In the genomic region with DNA sequence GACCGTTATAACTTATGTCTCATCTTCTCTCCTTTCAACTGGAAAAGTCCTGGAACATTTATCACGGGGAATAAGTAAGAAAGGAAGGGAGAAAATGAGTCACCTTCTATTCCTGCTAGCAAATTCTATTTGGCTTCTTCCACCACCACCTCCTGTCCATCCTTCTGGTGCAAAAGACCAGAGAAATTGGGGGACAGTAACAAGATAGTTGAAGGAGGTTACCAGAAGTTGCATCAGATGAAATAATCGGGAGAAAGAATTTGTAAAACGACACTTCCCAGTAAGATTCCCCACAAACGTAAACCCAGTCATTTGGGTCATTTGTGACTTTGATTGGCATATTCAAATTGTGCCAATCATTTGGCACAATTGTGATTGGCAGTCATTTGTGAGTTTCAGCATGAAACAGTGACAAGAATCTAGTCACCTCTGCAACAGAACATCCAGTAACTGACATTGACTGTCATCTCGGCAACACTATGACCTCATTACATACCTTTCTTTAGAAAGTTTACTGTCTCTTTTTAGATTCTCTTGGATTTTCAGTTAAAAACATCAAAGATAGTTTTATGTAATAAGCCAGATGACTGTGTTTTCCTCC, we compare ENCODE assay signal across 1 cellular context.
TF ChIP-seq lines count a peak whose summit lies in the region.

No MANE protein-coding gene starts in this region.

TF ChIP-seq in K562, 482 proteins besides CTCF, POLR2A, EP300 and RAD21 (continued from another document and continues in another):
- peak; percentile 92 for TF ChIP-seq FOSL1 (tag; conservative IDR thresholded peaks at IDR 0.05)
- TF ChIP-seq, protein P1, sequence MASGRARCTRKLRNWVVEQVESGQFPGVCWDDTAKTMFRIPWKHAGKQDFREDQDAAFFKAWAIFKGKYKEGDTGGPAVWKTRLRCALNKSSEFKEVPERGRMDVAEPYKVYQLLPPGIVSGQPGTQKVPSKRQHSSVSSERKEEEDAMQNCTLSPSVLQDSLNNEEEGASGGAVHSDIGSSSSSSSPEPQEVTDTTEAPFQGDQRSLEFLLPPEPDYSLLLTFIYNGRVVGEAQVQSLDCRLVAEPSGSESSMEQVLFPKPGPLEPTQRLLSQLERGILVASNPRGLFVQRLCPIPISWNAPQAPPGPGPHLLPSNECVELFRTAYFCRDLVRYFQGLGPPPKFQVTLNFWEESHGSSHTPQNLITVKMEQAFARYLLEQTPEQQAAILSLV (tag; IDR thresholded peaks at IDR 0.05), result peak; percentile 94
- TF ChIP-seq SMARCA4 (IDR thresholded peaks at IDR 0.05), result peak; percentile 92
- no peak for TF ChIP-seq SMARCA5 (IDR thresholded peaks at IDR 0.05)
- peak; percentile 64 for TF ChIP-seq BRD4 (IDR thresholded peaks at IDR 0.05)
- 0 out of 2 replicates have a peak, but pooled peaks have one; percentile 52 for TF ChIP-seq TEAD2 (tag; IDR thresholded peaks at IDR 0.05)
- no peak for TF ChIP-seq TBP (optimal IDR thresholded peaks at IDR 0.05; ENCODE audit: low read depth, low read length)
- TF ChIP-seq TEAD4 (IDR thresholded peaks at IDR 0.05; ENCODE audit: low read length), result peak; percentile 39; the same call in 1 of the 2 replicates
- no peak for TF ChIP-seq TEAD4 (CRISPR knock-in tag; IDR thresholded peaks at IDR 0.05; ENCODE audit: borderline replicate concordance)
- TF ChIP-seq SMAD4 (CRISPR knock-in tag; conservative IDR thresholded peaks at IDR 0.05), result peak; percentile 81; the same call in 1 of the 2 replicates
- no peak for TF ChIP-seq BMI1 (IDR thresholded peaks at IDR 0.05; ENCODE audit: low read length)
- TF ChIP-seq NCOA6 (IDR thresholded peaks at IDR 0.05), result no peak
- no peak for TF ChIP-seq GTF2F1 (IDR thresholded peaks at IDR 0.05; ENCODE audit: low read depth, low read length)
- no peak for TF ChIP-seq SNAPC5 (CRISPR knock-in tag; IDR thresholded peaks at IDR 0.05)
- TF ChIP-seq NCOA2 (IDR thresholded peaks at IDR 0.05; ENCODE audit: partially characterized antibody in 2 of 2), result no peak
- TF ChIP-seq LEF1 (IDR thresholded peaks at IDR 0.05), result peak; percentile 59; the same call in 1 of the 2 replicates
- TF ChIP-seq RB1 (IDR thresholded peaks at IDR 0.05; ENCODE audit: low read depth), result no peak
- no peak for TF ChIP-seq XRCC5 (IDR thresholded peaks at IDR 0.05; ENCODE audit: low read depth, low read length)
- no peak for TF ChIP-seq LARP7 (IDR thresholded peaks at IDR 0.05)
- TF ChIP-seq ZFP36 (IDR thresholded peaks at IDR 0.05; ENCODE audit: low read depth, low read length, partially characterized antibody), result no peak
- TF ChIP-seq RCOR1 (IDR thresholded peaks at IDR 0.05; ENCODE audit: borderline replicate concordance in 1 of 2, low read depth in 2 of 2, low read length in 2 of 2), result peak in 1 of 2 experiments; percentile 70; a peak in 1 of 4 replicates
- TF ChIP-seq MTA3 (IDR thresholded peaks at IDR 0.05; ENCODE audit: borderline replicate concordance), result peak; percentile 89; the same call in 1 of the 2 replicates
- TF ChIP-seq JUN (IDR thresholded peaks at IDR 0.05; ENCODE audit: borderline replicate concordance, low read depth, low read length), result peak; percentile 49; the same call in 1 of the 2 replicates
- TF ChIP-seq JUN (CRISPR knock-in tag; IDR thresholded peaks at IDR 0.05; ENCODE audit: borderline replicate concordance), result no peak
- peak; percentile 62 for TF ChIP-seq MYC (IDR thresholded peaks at IDR 0.05; ENCODE audit: low read depth, low read length)
- no peak for TF ChIP-seq MYC (CRISPR knock-in tag; IDR thresholded peaks at IDR 0.05; ENCODE audit: borderline replicate concordance, low read depth)
- no peak for TF ChIP-seq EHMT2 (IDR thresholded peaks at IDR 0.05)
- 0 out of 2 replicates have a peak, but pooled peaks have one; percentile 3 for TF ChIP-seq DEAF1 (CRISPR knock-in tag; IDR thresholded peaks at IDR 0.05)
- TF ChIP-seq CEBPB (tag; IDR thresholded peaks at IDR 0.05), result peak; percentile 86
- TF ChIP-seq RNF219 (CRISPR knock-in tag; IDR thresholded peaks at IDR 0.05), result no peak
- TF ChIP-seq ZNF830 (CRISPR knock-in tag; IDR thresholded peaks at IDR 0.05), result 0 out of 2 replicates have a peak, but pooled peaks have one; percentile 18
- no peak for TF ChIP-seq ZNF3 (CRISPR knock-in tag; IDR thresholded peaks at IDR 0.05)
- peak; percentile 86 for TF ChIP-seq ZEB2 (IDR thresholded peaks at IDR 0.05)
- no peak for TF ChIP-seq ID3 (CRISPR knock-in tag; IDR thresholded peaks at IDR 0.05)
- peak; percentile 57; the same call in 1 of the 2 replicates for TF ChIP-seq ID3 (tag; IDR thresholded peaks at IDR 0.05)
- 0 out of 2 replicates have a peak, but pooled peaks have one; percentile 75 for TF ChIP-seq MTA1 (IDR thresholded peaks at IDR 0.05; ENCODE audit: borderline replicate concordance)
- 0 out of 2 replicates have a peak, but pooled peaks have one; percentile 25 for TF ChIP-seq NR2C2 (CRISPR knock-in tag; IDR thresholded peaks at IDR 0.05)
- TF ChIP-seq NR2C2 (tag; IDR thresholded peaks at IDR 0.05), result peak; percentile 66
- no peak for TF ChIP-seq TGIF2 (CRISPR knock-in tag; IDR thresholded peaks at IDR 0.05)
- no peak for TF ChIP-seq PHB2 (IDR thresholded peaks at IDR 0.05; ENCODE audit: low read depth)
- no peak for TF ChIP-seq SMARCB1 (IDR thresholded peaks at IDR 0.05; ENCODE audit: insufficient read length, low read depth)
- TF ChIP-seq, protein P2, sequence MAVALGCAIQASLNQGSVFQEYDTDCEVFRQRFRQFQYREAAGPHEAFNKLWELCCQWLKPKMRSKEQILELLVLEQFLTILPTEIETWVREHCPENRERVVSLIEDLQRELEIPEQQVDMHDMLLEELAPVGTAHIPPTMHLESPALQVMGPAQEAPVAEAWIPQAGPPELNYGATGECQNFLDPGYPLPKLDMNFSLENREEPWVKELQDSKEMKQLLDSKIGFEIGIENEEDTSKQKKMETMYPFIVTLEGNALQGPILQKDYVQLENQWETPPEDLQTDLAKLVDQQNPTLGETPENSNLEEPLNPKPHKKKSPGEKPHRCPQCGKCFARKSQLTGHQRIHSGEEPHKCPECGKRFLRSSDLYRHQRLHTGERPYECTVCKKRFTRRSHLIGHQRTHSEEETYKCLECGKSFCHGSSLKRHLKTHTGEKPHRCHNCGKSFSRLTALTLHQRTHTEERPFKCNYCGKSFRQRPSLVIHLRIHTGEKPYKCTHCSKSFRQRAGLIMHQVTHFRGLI (CRISPR knock-in tag; IDR thresholded peaks at IDR 0.05), result 0 out of 2 replicates have a peak, but pooled peaks have one; percentile 6
- TF ChIP-seq, protein P3, sequence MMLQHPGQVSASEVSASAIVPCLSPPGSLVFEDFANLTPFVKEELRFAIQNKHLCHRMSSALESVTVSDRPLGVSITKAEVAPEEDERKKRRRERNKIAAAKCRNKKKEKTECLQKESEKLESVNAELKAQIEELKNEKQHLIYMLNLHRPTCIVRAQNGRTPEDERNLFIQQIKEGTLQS (IDR thresholded peaks at IDR 0.05), result peak; percentile 98
- TF ChIP-seq, protein P3 (CRISPR knock-in tag; conservative IDR thresholded peaks at IDR 0.05), result no peak
- TF ChIP-seq JUND (IDR thresholded peaks at IDR 0.05; ENCODE audit: borderline replicate concordance, low read depth, low read length), result peak; percentile 84
- peak; percentile 77 for TF ChIP-seq JUND (tag; IDR thresholded peaks at IDR 0.05; ENCODE audit: borderline replicate concordance, low read depth, low read length)
- TF ChIP-seq KLF13 (tag; IDR thresholded peaks at IDR 0.05; ENCODE audit: borderline replicate concordance, low read depth), result no peak
- no peak for TF ChIP-seq RFX1 (IDR thresholded peaks at IDR 0.05)
- no peak for TF ChIP-seq MXI1 (IDR thresholded peaks at IDR 0.05; ENCODE audit: low read depth, low read length)
- TF ChIP-seq ZBTB40 (IDR thresholded peaks at IDR 0.05), result 0 out of 2 replicates have a peak, but pooled peaks have one; percentile 43
- TF ChIP-seq ZBTB40 (CRISPR knock-in tag; IDR thresholded peaks at IDR 0.05), result no peak
- peak; percentile 72; the same call in 1 of the 2 replicates for TF ChIP-seq ARID1B (IDR thresholded peaks at IDR 0.05)
- TF ChIP-seq SAFB2 (IDR thresholded peaks at IDR 0.05; ENCODE audit: borderline replicate concordance, low read depth, low read length, severe bottlenecking), result no peak
